In the genomic region with DNA sequence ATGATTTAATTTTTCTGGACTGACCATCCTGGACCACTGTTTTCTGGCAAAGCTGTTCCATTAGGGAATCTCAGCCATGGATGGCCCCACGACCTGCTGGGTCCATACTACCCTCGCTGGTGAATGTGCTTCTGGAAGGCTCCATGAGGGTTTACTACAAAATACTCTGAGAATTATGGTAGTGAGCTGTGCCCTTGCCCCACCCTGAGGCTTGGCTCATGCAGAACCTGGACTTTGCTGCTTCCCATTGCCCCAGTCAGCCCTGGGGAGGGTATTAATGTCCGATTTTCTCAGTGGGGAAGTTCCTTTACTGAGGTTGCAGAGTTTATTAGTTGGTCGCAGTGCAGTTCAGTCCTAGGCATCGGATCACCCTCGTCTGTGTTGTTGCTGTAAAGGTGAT, we compare ENCODE assay signal across 21 cellular contexts.
"Had no signal": no experiment of that assay in that cellular context is flagged by ENCODE, and none has a peak within 500 bp of the region (broad histone marks: within the 10 kb centered on the region; RNA-seq: fewer than 3 reads in every experiment).

No MANE protein-coding gene starts in this region.

- H3K27me3 ChIP-seq: pancreas, vagina had no signal

- H3K9me3 Mint-ChIP-seq: activated CD4-positive, alpha-beta T cell treated with anti-CD3 and anti-CD28 coated beads, Interleukin-2, amount 10 ng/mL, durations not matched to agents 24 days and 14 days; activated CD8-positive, alpha-beta T cell treated with anti-CD3 and anti-CD28 coated beads for 36 hours; activated naive CD4-positive, alpha-beta T cell treated with anti-CD3 and anti-CD28 coated beads, Interleukin-2, amount 50 U/mL, for 24 hours; activated naive CD8-positive, alpha-beta T cell treated with anti-CD3 and anti-CD28 coated beads, Interleukin-2, amount 50 U/mL, for 24 hours; activated T-helper 2 cell treated with anti-CD3 and anti-CD28 coated beads, Interferon-gamma antibody, Interleukin-2, Interleukin-4, amounts not matched to agents 10 μg/mL and 5 μg/mL and 100 μg/mL, durations not matched to agents 14 hours and 24 hours and 36 hours; mesothelial cell of epicardium had no signal

- H3K27ac ChIP-seq: pancreas, prostate gland, thoracic aorta, vagina had no signal

- ATAC-seq: activated CD8-positive, alpha-beta T cell treated with anti-CD3 and anti-CD28 coated beads for 36 hours; activated naive CD8-positive, alpha-beta T cell treated with anti-CD3 and anti-CD28 coated beads, Interleukin-2, amount 50 U/mL, for 24 hours; naive thymus-derived CD4-positive, alpha-beta T cell; pancreas; stimulated activated naive CD8-positive, alpha-beta T cell treated with anti-CD3 and anti-CD28 coated beads, Interleukin-15, Interleukin-2, amounts not matched to agents 100 U/mL and 50 U/mL, for 24 hours had no signal

- H3K4me3 ChIP-seq: pancreas, prostate gland, thoracic aorta, vagina had no signal

- H3K4me1 ChIP-seq: pancreas, prostate gland had no signal

- H3K27ac Mint-ChIP-seq: activated CD4-positive, alpha-beta T cell treated with anti-CD3 and anti-CD28 coated beads, Interleukin-2, amount 10 ng/mL, durations not matched to agents 24 days and 14 days; activated CD8-positive, alpha-beta T cell treated with anti-CD3 and anti-CD28 coated beads for 36 hours; activated naive CD4-positive, alpha-beta T cell treated with anti-CD3 and anti-CD28 coated beads, Interleukin-2, amount 50 U/mL, for 24 hours; activated naive CD8-positive, alpha-beta T cell treated with anti-CD3 and anti-CD28 coated beads, Interleukin-2, amount 50 U/mL, for 24 hours; activated T-helper 2 cell treated with anti-CD3 and anti-CD28 coated beads, Interferon-gamma antibody, Interleukin-2, Interleukin-4, amounts not matched to agents 10 μg/mL and 5 μg/mL and 100 μg/mL, durations not matched to agents 14 hours and 24 hours and 36 hours; mesothelial cell of epicardium had no signal

- H3K36me3 ChIP-seq: pancreas, prostate gland, thoracic aorta, vagina had no signal

- DNase-seq: activated CD4-positive, alpha-beta T cell treated with anti-CD3 and anti-CD28 coated beads, Interleukin-2, amount 10 ng/mL, durations not matched to agents 24 days and 14 days; activated CD4-positive, CD25-positive, alpha-beta regulatory T cell treated with anti-CD3 and anti-CD28 coated beads, Interleukin-2, amount 50 U/mL, for 72 hours; activated CD8-positive, alpha-beta T cell treated with anti-CD3 and anti-CD28 coated beads for 36 hours; activated naive CD8-positive, alpha-beta T cell treated with anti-CD3 and anti-CD28 coated beads, Interleukin-2, amount 50 U/mL, for 24 hours; activated T-cell treated with anti-CD3 and anti-CD28 coated beads, Interleukin-2, amount 50 U/mL, for 1 hour; effector memory CD4-positive, alpha-beta T cell; erythroblast; mammary epithelial cell; naive thymus-derived CD4-positive, alpha-beta T cell; nucleus accumbens; pancreas; retina; stimulated activated naive CD8-positive, alpha-beta T cell treated with anti-CD3 and anti-CD28 coated beads, Interleukin-15, Interleukin-2, amounts not matched to agents 100 U/mL and 50 U/mL, for 24 hours; T-helper 2 cell; trophoblast cell had no signal

- H3K9me3 ChIP-seq: pancreas, prostate gland, thoracic aorta, vagina had no signal

- H3K36me3 Mint-ChIP-seq: activated naive CD4-positive, alpha-beta T cell treated with anti-CD3 and anti-CD28 coated beads, Interleukin-2, amount 50 U/mL, for 24 hours; mesothelial cell of epicardium; naive thymus-derived CD4-positive, alpha-beta T cell had no signal

- H3K4me1 Mint-ChIP-seq: activated CD4-positive, alpha-beta T cell treated with anti-CD3 and anti-CD28 coated beads, Interleukin-2, amount 10 ng/mL, durations not matched to agents 24 days and 14 days; activated naive CD4-positive, alpha-beta T cell treated with anti-CD3 and anti-CD28 coated beads, Interleukin-2, amount 50 U/mL, for 24 hours; activated naive CD8-positive, alpha-beta T cell treated with anti-CD3 and anti-CD28 coated beads, Interleukin-2, amount 50 U/mL, for 24 hours; naive thymus-derived CD4-positive, alpha-beta T cell had no signal

- H3K4me3 Mint-ChIP-seq: activated CD4-positive, alpha-beta T cell treated with anti-CD3 and anti-CD28 coated beads, Interleukin-2, amount 10 ng/mL, durations not matched to agents 24 days and 14 days; activated CD8-positive, alpha-beta T cell treated with anti-CD3 and anti-CD28 coated beads for 36 hours; activated naive CD4-positive, alpha-beta T cell treated with anti-CD3 and anti-CD28 coated beads, Interleukin-2, amount 50 U/mL, for 24 hours; activated naive CD8-positive, alpha-beta T cell treated with anti-CD3 and anti-CD28 coated beads, Interleukin-2, amount 50 U/mL, for 24 hours; mesothelial cell of epicardium; naive thymus-derived CD4-positive, alpha-beta T cell had no signal
